1 cellular context compared by ENCODE assay signal in genomic region chr2:28702415-28702859, GRCh38.
TF ChIP-seq lines count a peak whose summit lies in the region.

No MANE protein-coding gene starts in this region.

TF ChIP-seq in IMR-90, 13 proteins besides CTCF, POLR2A, EP300 and RAD21:
- TF ChIP-seq SMC3 (IDR thresholded peaks at IDR 0.05; ENCODE audit: low read depth, low read length) (no peak), FOS (IDR thresholded peaks at IDR 0.05; ENCODE audit: low read depth, low read length) (no peak), ELK1 (IDR thresholded peaks at IDR 0.05; ENCODE audit: borderline replicate concordance, low read depth, low read length) (no peak), MAZ (IDR thresholded peaks at IDR 0.05; ENCODE audit: borderline replicate concordance, low read depth, low read length) (no peak), NFE2L2 (IDR thresholded peaks at IDR 0.05; ENCODE audit: low read depth, low read length) (no peak), MXI1 (IDR thresholded peaks at IDR 0.05; ENCODE audit: borderline replicate concordance, low read depth, low read length) (no peak), CHD1 (IDR thresholded peaks at IDR 0.05; ENCODE audit: low read depth, low read length) (no peak), CEBPB (IDR thresholded peaks at IDR 0.05; ENCODE audit: low read depth, low read length) (no peak), RFX5 (IDR thresholded peaks at IDR 0.05; ENCODE audit: low read depth, low read length) (no peak)
